Comparison of ENCODE assay signal across 12 cellular contexts in genomic region chr4:142091085-142091513, GRCh38.
DNase-seq lines count a peak whose midpoint lies in the region; ATAC-seq, FAIRE-seq and TF ChIP-seq lines count a peak whose summit lies in the region.
"Had no signal": no experiment of that assay in that cellular context is flagged by ENCODE, and none has a peak within 500 bp of the region (broad histone marks: within the 10 kb centered on the region; RNA-seq: fewer than 3 reads in every experiment).

No MANE protein-coding gene starts in this region.

- no peak overlapping the region for H3K4me3 Mint-ChIP-seq in T-cell
- H3K4me3 Mint-ChIP-seq: T-helper 1 cell treated with Interleukin-12 subunit alpha and Interleukin-12 subunit beta and Interleukin-4 antibody, amounts not matched to agents 30 μg/mL and 1 μg/mL, for 36 hours had no signal

- intact Hi-C loops in vagina (cut with DNase I), result no loop called here

- DNase-seq in NCI-H446 treated with DMSO at 0.1 percent for 48 hours (lab: John Stamatoyannopoulos, UW), result peak; percentile 70
- peak; percentile 87 for DNase-seq in epithelial cell of esophagus (ENCODE audit: low read depth)
- no peak for DNase-seq in lung (ENCODE audit: low spot score)
- no peak for DNase-seq in vagina (ENCODE audit: extremely low spot score in 2 of 2)
- no peak for DNase-seq in T-cell
- DNase-seq in small intestine, result no peak
- DNase-seq in DMS 273 (lab: John Stamatoyannopoulos, UW; ENCODE audit: unreplicated experiment), result no peak
- no peak for DNase-seq in NCI-H2227 (lab: John Stamatoyannopoulos, UW; ENCODE audit: unreplicated experiment)
- DNase-seq: activated effector memory CD4-positive, alpha-beta T cell treated with Interleukin-2 at 50 U/mL for 16 hours; stimulated activated naive CD8-positive, alpha-beta T cell treated with anti-CD3 and anti-CD28 coated beads, Interleukin-15, Interleukin-2, amounts not matched to agents 100 U/mL and 50 U/mL, for 24 hours had no signal

- H3K27me3 Mint-ChIP-seq in T-cell, result no peaks in the 10 kb centered on the region

- H3K27ac ChIP-seq in lung (ENCODE audit: low read depth in 1 of 2, low read length in 1 of 2) (peak overlapping the region; percentile 75 to 79), vagina (peak overlapping the region; percentile 64), small intestine (ENCODE audit: low read depth in 1 of 2, low read length in 1 of 2) (no peak overlapping the region)
- H3K27ac ChIP-seq: hepatocyte had no signal

- no peak overlapping the region for H3K4me3 ChIP-seq in epithelial cell of esophagus (ENCODE audit: low read length)
- no peak overlapping the region for H3K4me3 ChIP-seq in lung
- H3K4me3 ChIP-seq in vagina, result no peak overlapping the region
- no peak overlapping the region for H3K4me3 ChIP-seq in small intestine (ENCODE audit: low read depth in 1 of 2, low read length in 2 of 2)
- H3K4me3 ChIP-seq: hepatocyte had no signal

- no peak for FAIRE-seq in small intestine (lab: Jason Lieb, UNC)

- TF ChIP-seq POLR2A in vagina (IDR thresholded peaks at IDR 0.05), result no peak

- CTCF ChIA-PET in T-cell (lab: Charles Lee), result interaction anchor here in 1 of 2 donors (0.6 kb wide), 1 partner anchor 50 kb away, joined by 4 read pairs; no protein-coding TSS in a partner anchor

- H3K27ac Mint-ChIP-seq in T-cell, result no peak overlapping the region
- H3K27ac Mint-ChIP-seq: T-helper 1 cell treated with Interleukin-12 subunit alpha and Interleukin-12 subunit beta and Interleukin-4 antibody, amounts not matched to agents 30 μg/mL and 1 μg/mL, for 36 hours had no signal

- 73 to 87% methylated on average over 4 of the region's 4 CpGs for WGBS in lung, 2 donors
- 73 to 92% (median 92%) methylated on average over 4 of the region's 4 CpGs for WGBS in small intestine, 3 donors

- H3K4me1 Mint-ChIP-seq in T-cell, result peaks cover 3 to 6% (median 4%) of the 10 kb centered on the region in 3 donors

- POLR2A ChIA-PET in T-cell (lab: Charles Lee), result interaction anchor here in 1 of 2 donors (0.6 to 1.2 kb wide), 2 partner anchors 22 to 1527 kb away, joined by 3 to 4 read pairs; no protein-coding TSS in a partner anchor

- H3K4me1 ChIP-seq in lung (ENCODE audit: control insufficient read depth in 2 of 2, insufficient read depth in 2 of 2, low read length in 2 of 2) (peaks cover 0 to 21% of the 10 kb centered on the region in 2 donors), vagina (peaks cover 28% of the 10 kb centered on the region), small intestine (ENCODE audit: control insufficient read depth in 2 of 2, insufficient read depth in 1 of 2, low read depth in 1 of 2, low read length in 1 of 2) (no peaks in the 10 kb centered on the region)

- H3K9me3 ChIP-seq in lung (ENCODE audit: control insufficient read depth in 2 of 2, insufficient read depth in 1 of 2, low read length in 1 of 2) (peaks cover 0 to 2% of the 10 kb centered on the region in 2 donors), vagina (no peaks in the 10 kb centered on the region), small intestine (ENCODE audit: control insufficient read depth, low read depth) (no peaks in the 10 kb centered on the region)

- H3K9me3 Mint-ChIP-seq in T-cell, result no peaks in the 10 kb centered on the region
- H3K9me3 Mint-ChIP-seq: T-helper 1 cell treated with Interleukin-12 subunit alpha and Interleukin-12 subunit beta and Interleukin-4 antibody, amounts not matched to agents 30 μg/mL and 1 μg/mL, for 36 hours had no signal

- peaks cover 0 to 2% of the 10 kb centered on the region in 2 donors for H3K36me3 ChIP-seq in lung (ENCODE audit: control insufficient read depth in 2 of 2, insufficient read depth in 2 of 2, low read length in 2 of 2)
- H3K36me3 ChIP-seq in vagina, result no peaks in the 10 kb centered on the region
- H3K36me3 ChIP-seq in small intestine (ENCODE audit: control insufficient read depth in 2 of 2, insufficient read depth in 2 of 2, low read length in 2 of 2), result no peaks in the 10 kb centered on the region

- no peak for ATAC-seq in lung (ENCODE audit: insufficient read depth, low FRiP score)
- ATAC-seq in T-cell (replicated peaks in 1 of 4), result no peak
- ATAC-seq: stimulated activated naive CD8-positive, alpha-beta T cell treated with anti-CD3 and anti-CD28 coated beads, Interleukin-15, Interleukin-2, amounts not matched to agents 100 U/mL and 50 U/mL, for 24 hours had no signal

- no peaks in the 10 kb centered on the region for H3K27me3 ChIP-seq in lung (ENCODE audit: control insufficient read depth, insufficient read depth)
- H3K27me3 ChIP-seq in vagina, result no peaks in the 10 kb centered on the region
- no peaks in the 10 kb centered on the region for H3K27me3 ChIP-seq in small intestine (ENCODE audit: control insufficient read depth in 2 of 2, insufficient read depth in 2 of 2, low read length in 2 of 2)
- H3K27me3 ChIP-seq: hepatocyte had no signal

- peaks cover 56% of the 10 kb centered on the region for H3K36me3 Mint-ChIP-seq in T-cell

- TF ChIP-seq CTCF in epithelial cell of esophagus (IDR thresholded peaks at IDR 0.05; ENCODE audit: insufficient read depth, low read depth, low read length, missing control alignments), result no peak
- TF ChIP-seq CTCF in lung (IDR thresholded peaks at IDR 0.05; ENCODE audit: control extremely low read depth, extremely low read depth), result no peak
- no peak for TF ChIP-seq CTCF in vagina (IDR thresholded peaks at IDR 0.05)

Comparison
In these comparisons a context has a peak if more than half of its experiments do, and no peak if none do; other contexts are left out.
1. DNase-seq: peak in NCI-H446 treated with DMSO at 0.1 percent for 48 hours (single experiment) and epithelial cell of esophagus (single experiment); none in lung (single experiment), vagina (0 of 2), T-cell (0 of 34), small intestine (single experiment), DMS 273 (single experiment) and NCI-H2227 (single experiment).
2. H3K27ac ChIP-seq: peak in lung (2 of 2) and vagina (single experiment); none in small intestine (0 of 2).